Comparison of ENCODE assay signal across 1 cellular context in genomic region chr2:71337776-71338175, GRCh38.
TF ChIP-seq lines count a peak whose summit lies in the region.

No MANE protein-coding gene starts in this region.

TF ChIP-seq in WTC11, 78 proteins besides CTCF, POLR2A, EP300 and RAD21:
- no peak for TF ChIP-seq ELF4 (CRISPR knock-in tag; IDR thresholded peaks at IDR 0.05; ENCODE audit: low read depth)
- TF ChIP-seq GRHL2 (CRISPR knock-in tag; IDR thresholded peaks at IDR 0.05; ENCODE audit: insufficient replicate concordance, severe bottlenecking) = no peak
